Comparison of ENCODE assay signal across 8 cellular contexts in the genomic region with DNA sequence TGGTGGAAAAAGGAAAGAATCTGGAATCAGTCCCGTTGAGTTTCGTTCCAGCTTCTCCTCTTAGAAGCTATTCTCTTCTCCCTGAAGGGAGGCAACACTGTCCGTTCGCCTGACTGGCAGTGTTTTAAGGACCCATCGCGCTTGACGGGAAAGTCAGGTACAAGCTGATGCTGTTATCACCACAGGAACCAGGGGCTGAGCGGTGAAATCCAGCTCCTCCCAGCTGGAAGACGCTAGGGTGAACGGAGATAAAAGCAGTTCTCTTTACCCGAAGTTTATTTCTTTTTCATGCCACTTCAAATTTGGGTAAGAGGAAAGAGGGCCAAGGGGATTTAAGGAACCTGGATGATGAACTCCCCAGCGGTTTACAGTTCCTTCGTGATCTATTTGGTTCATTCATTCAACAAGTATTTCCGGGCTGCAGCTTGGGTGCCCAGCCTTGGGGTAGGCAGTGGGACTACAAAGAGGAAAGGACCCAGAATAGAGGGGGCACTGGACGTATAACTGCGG. TPM values are rescaled to one million over a fixed set of nuclear protein-coding genes. Genes with fewer than 3 reads are reported as not detected.
DNase-seq lines count a peak whose midpoint lies in the region; ATAC-seq, FAIRE-seq and TF ChIP-seq lines count a peak whose summit lies in the region.

No MANE protein-coding gene starts in this region.

- H3K27me3 ChIP-seq in CD4-positive, alpha-beta memory T cell (ENCODE audit: insufficient read depth, low read length), result no peaks in the 10 kb centered on the region
- peaks cover 8% of the 10 kb centered on the region for H3K27me3 ChIP-seq in bronchial epithelial cell (ENCODE audit: control insufficient read depth, insufficient read depth, low read length)
- no peaks in the 10 kb centered on the region for H3K27me3 ChIP-seq in naive thymus-derived CD4-positive, alpha-beta T cell (ENCODE audit: control insufficient read depth in 2 of 2, insufficient read depth in 2 of 2, low read length in 2 of 2)

- no peaks in the 10 kb centered on the region for H3K36me3 ChIP-seq in CD4-positive, alpha-beta memory T cell (ENCODE audit: insufficient read depth, low read length)
- H3K36me3 ChIP-seq in bronchial epithelial cell (ENCODE audit: control insufficient read depth, insufficient read depth, low read length), result no peaks in the 10 kb centered on the region
- no peaks in the 10 kb centered on the region for H3K36me3 ChIP-seq in naive thymus-derived CD4-positive, alpha-beta T cell (ENCODE audit: control insufficient read depth in 2 of 3, insufficient read depth in 3 of 3, low read length in 3 of 3)

- POLR2A ChIA-PET in CD4-positive, alpha-beta memory T cell (lab: Charles Lee; ENCODE audit: partially characterized antibody), result no interaction called here
- POLR2A ChIA-PET in naive thymus-derived CD4-positive, alpha-beta T cell (lab: Charles Lee), result no interaction called here

- H3K36me3 Mint-ChIP-seq in CD4-positive, alpha-beta memory T cell, result no peaks in the 10 kb centered on the region
- H3K36me3 Mint-ChIP-seq in naive thymus-derived CD4-positive, alpha-beta T cell, result peaks cover 0 to 5% (median 0%) of the 10 kb centered on the region in 5 donors
- peaks cover 8% of the 10 kb centered on the region for H3K36me3 Mint-ChIP-seq in natural killer cell

- intact Hi-C loops in CD4-positive, alpha-beta memory T cell (cut with micrococcal nuclease), result no loop called here
- intact Hi-C loops in naive thymus-derived CD4-positive, alpha-beta T cell (cut with micrococcal nuclease), result no loop called here
- intact Hi-C loops in natural killer cell (cut with micrococcal nuclease), result no loop called here

- no peaks in the 10 kb centered on the region for H3K9me3 ChIP-seq in CD4-positive, alpha-beta memory T cell (ENCODE audit: control insufficient read depth in 1 of 2, low read length in 2 of 2)
- no peaks in the 10 kb centered on the region for H3K9me3 ChIP-seq in naive thymus-derived CD4-positive, alpha-beta T cell (ENCODE audit: control insufficient read depth in 2 of 3, low read length in 3 of 3)

- peak overlapping the region in 7 of 8 donors; percentile 44 to 76 (median 55) for H3K4me3 Mint-ChIP-seq in CD4-positive, alpha-beta memory T cell
- H3K4me3 Mint-ChIP-seq in naive thymus-derived CD4-positive, alpha-beta T cell, result peak overlapping the region in 8 of 10 donors; percentile 9 to 72 (median 31)
- no peak overlapping the region for H3K4me3 Mint-ChIP-seq in natural killer cell

- no peak overlapping the region for H3K4me3 ChIP-seq in CD4-positive, alpha-beta memory T cell (ENCODE audit: low read length in 2 of 2)
- peak overlapping the region; percentile 31 for H3K4me3 ChIP-seq in bronchial epithelial cell (ENCODE audit: low read depth, low read length)
- H3K4me3 ChIP-seq in naive thymus-derived CD4-positive, alpha-beta T cell (ENCODE audit: low read length), result no peak overlapping the region

- peaks cover 5% of the 10 kb centered on the region for H3K4me1 ChIP-seq in CD4-positive, alpha-beta memory T cell (ENCODE audit: insufficient read depth, low read length)
- H3K4me1 ChIP-seq in naive thymus-derived CD4-positive, alpha-beta T cell (ENCODE audit: control insufficient read depth in 2 of 2, insufficient read depth in 2 of 2, low read length in 2 of 2), result no peaks in the 10 kb centered on the region

- no peak for ATAC-seq in naive thymus-derived CD4-positive, alpha-beta T cell
- ATAC-seq in natural killer cell, result no peak

- peaks cover 0 to 6% (median 0%) of the 10 kb centered on the region in 8 donors for H3K9me3 Mint-ChIP-seq in CD4-positive, alpha-beta memory T cell
- peaks cover 0 to 9% (median 0%) of the 10 kb centered on the region in 11 donors for H3K9me3 Mint-ChIP-seq in naive thymus-derived CD4-positive, alpha-beta T cell
- H3K9me3 Mint-ChIP-seq in natural killer cell, result no peaks in the 10 kb centered on the region

- no peak for DNase-seq in CD4-positive, alpha-beta memory T cell
- peak; percentile 27 for DNase-seq in NCI-H146 (lab: John Stamatoyannopoulos, UW)
- peak; percentile 8 for DNase-seq in bronchial epithelial cell (ENCODE audit: low read depth)
- DNase-seq in naive thymus-derived CD4-positive, alpha-beta T cell, result no peak
- DNase-seq in LoVo (ENCODE audit: low spot score), result no peak
- DNase-seq in natural killer cell, result no peak
- no peak for DNase-seq in effector CD8-positive, alpha-beta T cell (lab: John Stamatoyannopoulos, UW)
- DNase-seq in hepatic stellate cell (ENCODE audit: low spot score), result no peak

- H3K4me1 Mint-ChIP-seq in CD4-positive, alpha-beta memory T cell, result peaks cover 0 to 15% (median 4%) of the 10 kb centered on the region in 4 donors
- H3K4me1 Mint-ChIP-seq in naive thymus-derived CD4-positive, alpha-beta T cell, result peaks cover 0 to 14% (median 3%) of the 10 kb centered on the region in 7 donors
- no peaks in the 10 kb centered on the region for H3K4me1 Mint-ChIP-seq in natural killer cell

- CTCF ChIA-PET in CD4-positive, alpha-beta memory T cell (lab: Charles Lee; ENCODE audit: partially characterized antibody), result no interaction called here
- CTCF ChIA-PET in naive thymus-derived CD4-positive, alpha-beta T cell (lab: Charles Lee), result no interaction called here

- TF ChIP-seq CTCF in bronchial epithelial cell (IDR thresholded peaks at IDR 0.05; ENCODE audit: insufficient read depth, low read length, severe bottlenecking) (no peak), natural killer cell (IDR thresholded peaks at IDR 0.05) (no peak)

- peaks cover 23 to 27% of the 10 kb centered on the region in 2 donors for H3K27me3 Mint-ChIP-seq in CD4-positive, alpha-beta memory T cell
- H3K27me3 Mint-ChIP-seq in naive thymus-derived CD4-positive, alpha-beta T cell, result peaks cover 48 to 68% (median 53%) of the 10 kb centered on the region in 5 donors
- H3K27me3 Mint-ChIP-seq in natural killer cell (ENCODE audit: low read depth in 2 of 2), result peaks cover 34 to 36% of the 10 kb centered on the region in 2 donors

- FAIRE-seq in bronchial epithelial cell (lab: Jason Lieb, UNC), result no peak

- H3K27ac ChIP-seq in CD4-positive, alpha-beta memory T cell (ENCODE audit: low read depth, low read length), result no peak overlapping the region
- H3K27ac ChIP-seq in naive thymus-derived CD4-positive, alpha-beta T cell (ENCODE audit: low read depth, low read length), result no peak overlapping the region

- H3K27ac Mint-ChIP-seq in CD4-positive, alpha-beta memory T cell, result no peak overlapping the region
- H3K27ac Mint-ChIP-seq in naive thymus-derived CD4-positive, alpha-beta T cell, result no peak overlapping the region
- H3K27ac Mint-ChIP-seq in natural killer cell, result no peak overlapping the region

RNA-seq across cellular contexts. Expression of gene DEUP1, which starts 0.6 kb away (rescaled TPM):
- not detected for total RNA-seq in CD4-positive, alpha-beta memory T cell
- not detected for polyA plus RNA-seq in CD4-positive, alpha-beta memory T cell
- total RNA-seq in bronchial epithelial cell, result under 0.01 TPM in 1 of 2 replicates, not detected in the other
- not detected for total RNA-seq in naive thymus-derived CD4-positive, alpha-beta T cell
- not detected for polyA plus RNA-seq in naive thymus-derived CD4-positive, alpha-beta T cell
- total RNA-seq in natural killer cell, result not detected

Comparison
In these comparisons a context has a peak if more than half of its experiments do, and no peak if none do; other contexts are left out.
1. DNase-seq: peak in NCI-H146 (single experiment) and bronchial epithelial cell (single experiment); none in CD4-positive, alpha-beta memory T cell (0 of 5), naive thymus-derived CD4-positive, alpha-beta T cell (0 of 9), LoVo (single experiment), natural killer cell (single experiment), effector CD8-positive, alpha-beta T cell (single experiment) and hepatic stellate cell (single experiment).